9 cellular contexts compared by ENCODE assay signal in the genomic region with DNA sequence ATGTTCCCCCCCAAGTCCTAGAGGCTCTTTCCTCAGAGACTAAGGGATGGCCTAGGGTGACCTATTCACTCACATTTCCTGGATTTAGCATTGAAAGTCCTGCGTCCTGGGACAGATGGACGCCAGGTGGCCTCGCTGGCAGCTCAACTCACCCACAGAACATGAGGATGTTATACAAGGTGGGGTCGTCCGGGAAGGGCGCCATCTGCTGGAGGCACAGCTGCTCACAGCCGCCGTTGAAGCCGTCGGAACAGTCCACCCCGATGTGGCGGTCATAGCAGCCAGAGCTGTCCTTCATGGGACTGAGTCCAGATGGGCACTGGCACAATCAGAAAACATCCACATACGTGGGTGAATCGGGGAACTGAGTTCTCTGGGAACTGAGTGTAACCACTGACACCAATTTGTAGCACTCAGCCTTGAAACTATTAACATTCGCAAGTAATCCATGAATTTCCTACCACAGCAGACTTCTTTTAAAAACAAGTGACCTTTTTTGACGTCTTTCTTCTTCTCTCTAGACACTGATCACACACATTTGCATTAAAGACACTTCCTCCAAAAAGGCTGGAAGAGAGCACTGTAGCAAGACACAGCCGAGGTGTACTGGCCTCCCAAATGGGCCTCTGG.
DNase-seq lines count a peak whose midpoint lies in the region; ATAC-seq, FAIRE-seq and TF ChIP-seq lines count a peak whose summit lies in the region.
"Had no signal": no experiment of that assay in that cellular context is flagged by ENCODE, and none has a peak within 500 bp of the region (broad histone marks: within the 10 kb centered on the region; RNA-seq: fewer than 3 reads in every experiment).

No MANE protein-coding gene starts in this region.

- H3K27ac ChIP-seq in mesendoderm (ENCODE audit: low read depth, low read length): no peak overlapping the region

- H2AK5ac ChIP-seq in mesendoderm (ENCODE audit: low read length): no peak overlapping the region

- no peaks in the 10 kb centered on the region for H3K4me1 ChIP-seq in mesendoderm (ENCODE audit: control insufficient read depth, low read depth, low read length)

- TF ChIP-seq POLR2A in H54 (IDR thresholded peaks at IDR 0.05; ENCODE audit: low read depth, low read length): no peak

- H3K4me3 ChIP-seq in mesendoderm (ENCODE audit: low read length): no peak overlapping the region

- FAIRE-seq in H54 (lab: Jason Lieb, UNC): no peak

- WGBS in mesendoderm (ENCODE audit: extremely low coverage, insufficient coverage, low lambda C conversion rate): no CpG with 5 or more reads among the region's 17 CpGs

- ATAC-seq in HG03196 (IDR thresholded peaks at IDR 0.05; ENCODE audit: unreplicated experiment): no peak
- ATAC-seq: CD8-positive, alpha-beta T cell had no signal

- H3K18ac ChIP-seq in mesendoderm (ENCODE audit: low read length): no peak overlapping the region

- H3K79me1 ChIP-seq in mesendoderm (ENCODE audit: low read length): no peaks in the 10 kb centered on the region

- H4K5ac ChIP-seq in mesendoderm (ENCODE audit: low read length): no peak overlapping the region

- H3K56ac ChIP-seq in mesendoderm (ENCODE audit: low read length): no peak overlapping the region

- H2BK15ac ChIP-seq in mesendoderm (replicated peaks; ENCODE audit: low read depth): no peak overlapping the region

- no peaks in the 10 kb centered on the region for H3K27me3 ChIP-seq in mesendoderm (ENCODE audit: insufficient read depth, low read length, poor library complexity)

- no peak overlapping the region for H2BK5ac ChIP-seq in mesendoderm (ENCODE audit: low read length)

- H2BK120ac ChIP-seq in mesendoderm (ENCODE audit: low read depth, low read length): no peak overlapping the region

- H3K36me3 ChIP-seq in mesendoderm (ENCODE audit: control insufficient read depth, insufficient read depth, low read length): no peaks in the 10 kb centered on the region

- H4K8ac ChIP-seq in mesendoderm (ENCODE audit: low read depth, low read length): no peak overlapping the region

- no peaks in the 10 kb centered on the region for H3K79me2 ChIP-seq in mesendoderm (ENCODE audit: control insufficient read depth, insufficient read depth, low read length)

- H3K4ac ChIP-seq in mesendoderm (ENCODE audit: low read depth, low read length): no peak overlapping the region

- H3K4me2 ChIP-seq in mesendoderm (ENCODE audit: low read length): no peak overlapping the region

- no peak overlapping the region for H3K9ac ChIP-seq in mesendoderm (ENCODE audit: low read length)

- DNase-seq in SIG-M5 treated with dmso at 0.1 percent for 504 hours (lab: John Stamatoyannopoulos, UW; ENCODE audit: unreplicated experiment) (peak; percentile 10), SIG-M5 (lab: John Stamatoyannopoulos, UW) (no peak), H54 (ENCODE audit: insufficient read length, low spot score) (peak; percentile 30), NCI-H524 (lab: John Stamatoyannopoulos, UW) (peak; percentile 68 to 85), cerebellum (ENCODE audit: low spot score) (peak; percentile 8), mesendoderm (peak; percentile 93), NCI-H187 (lab: John Stamatoyannopoulos, UW) (no peak)

- H3K23ac ChIP-seq in mesendoderm (ENCODE audit: low read length): no peak overlapping the region

Comparison
In these comparisons a context has a peak if more than half of its experiments do, and no peak if none do; other contexts are left out.
1. DNase-seq: peak in SIG-M5 treated with dmso at 0.1 percent for 504 hours (single experiment), H54 (single experiment), NCI-H524 (2 of 2), cerebellum (single experiment) and mesendoderm (single experiment); none in SIG-M5 (single experiment) and NCI-H187 (0 of 2).